ENCODE assay signal across 8 cellular contexts in genomic region chr1:226633541-226634155, GRCh38.
DNase-seq lines count a peak whose midpoint lies in the region; ATAC-seq and TF ChIP-seq lines count a peak whose summit lies in the region.

No MANE protein-coding gene starts in this region.

- TF ChIP-seq CTCF in KMS-11 (conservative IDR thresholded peaks at IDR 0.05; ENCODE audit: low read depth, low read length) (no peak), heart right ventricle (IDR thresholded peaks at IDR 0.05) (no peak), tibial nerve (IDR thresholded peaks at IDR 0.05) (no peak)

- ATAC-seq in activated CD8-positive, alpha-beta memory T cell treated with anti-CD3 and anti-CD28 coated beads, Interleukin-2, amount 10 ng/mL, durations not matched to agents 7 days and 5 days = no peak
- peak in 2 of 8 donors; percentile 3 to 6 for ATAC-seq in heart right ventricle

- H3K9ac ChIP-seq in KMS-11 = no peak overlapping the region

- peak overlapping the region; percentile 44; the same call in 1 of the 2 replicates for H2AFZ ChIP-seq in KMS-11 (ENCODE audit: low read depth)

- H3K4me3 ChIP-seq in KMS-11 (IDR thresholded peaks at IDR 0.05; ENCODE audit: insufficient read depth, low read depth, low read length) (no peak overlapping the region), heart right ventricle (no peak overlapping the region), tibial nerve (no peak overlapping the region)

- peak overlapping the region; percentile 100; the same call in 1 of the 2 replicates for H3K4me2 ChIP-seq in KMS-11

- H3K36me3 ChIP-seq in KMS-11 (ENCODE audit: insufficient read depth) (no peaks in the 10 kb centered on the region), heart right ventricle (peaks cover 0 to 77% (median under 1%) of the 10 kb centered on the region in 9 donors), tibial nerve (peaks cover 0 to 58% (median 0%) of the 10 kb centered on the region in 3 donors)

- no peak for TF ChIP-seq POLR2A in tibial nerve (IDR thresholded peaks at IDR 0.05)

- TF ChIP-seq EP300 in tibial nerve (IDR thresholded peaks at IDR 0.05) = no peak

- H3K27me3 ChIP-seq in KMS-11 (ENCODE audit: insufficient read depth, low read depth) = no peaks in the 10 kb centered on the region
- H3K27me3 ChIP-seq in heart right ventricle = no peaks in the 10 kb centered on the region
- no peaks in the 10 kb centered on the region for H3K27me3 ChIP-seq in tibial nerve

- CTCF ChIA-PET in activated CD8-positive, alpha-beta memory T cell treated with anti-CD3 and anti-CD28 coated beads, Interleukin-2, amount 10 ng/mL, durations not matched to agents 7 days and 5 days (lab: Charles Lee) = interaction anchor here (0.7 to 5.8 kb wide), 23 partner anchors 8 to 360 kb away, joined by 3 to 79 read pairs (median 4); no protein-coding TSS in a partner anchor

- H3K4me1 ChIP-seq in KMS-11 (ENCODE audit: low read depth, poor library complexity, severe bottlenecking) = peaks cover 32% of the 10 kb centered on the region
- peaks cover 7 to 63% (median 39%) of the 10 kb centered on the region in 9 donors for H3K4me1 ChIP-seq in heart right ventricle
- peaks cover 0 to 50% (median 29%) of the 10 kb centered on the region in 4 donors for H3K4me1 ChIP-seq in tibial nerve

- H3K9me3 Mint-ChIP-seq in activated CD8-positive, alpha-beta memory T cell treated with anti-CD3 and anti-CD28 coated beads, Interleukin-2, amount 10 ng/mL, durations not matched to agents 7 days and 5 days (ENCODE audit: low read depth) = no peaks in the 10 kb centered on the region

- H4K20me1 ChIP-seq in KMS-11 (ENCODE audit: insufficient read depth) = no peaks in the 10 kb centered on the region

- no peak overlapping the region for H3K4me3 Mint-ChIP-seq in activated CD8-positive, alpha-beta memory T cell treated with anti-CD3 and anti-CD28 coated beads, Interleukin-2, amount 10 ng/mL, durations not matched to agents 7 days and 5 days

- 49% methylated on average over 6 of the region's 6 CpGs for WGBS in heart right ventricle, 2 donors
- 38 to 72% methylated on average over 3 of the region's 6 CpGs for WGBS in tibial nerve, 2 donors

- H3K4me1 Mint-ChIP-seq in activated CD8-positive, alpha-beta memory T cell treated with anti-CD3 and anti-CD28 coated beads, Interleukin-2, amount 10 ng/mL, durations not matched to agents 7 days and 5 days = peaks cover 28% of the 10 kb centered on the region

- H3K27ac ChIP-seq in KMS-11 = no peak overlapping the region
- peak overlapping the region in 8 of 10 donors; percentile 11 to 71 (median 40) for H3K27ac ChIP-seq in heart right ventricle
- H3K27ac ChIP-seq in tibial nerve = peak overlapping the region; percentile 59 to 85 (median 72)

- no peaks in the 10 kb centered on the region for H3K27me3 Mint-ChIP-seq in activated CD8-positive, alpha-beta memory T cell treated with anti-CD3 and anti-CD28 coated beads, Interleukin-2, amount 10 ng/mL, durations not matched to agents 7 days and 5 days

- H3K27ac Mint-ChIP-seq in activated CD8-positive, alpha-beta memory T cell treated with anti-CD3 and anti-CD28 coated beads, Interleukin-2, amount 10 ng/mL, durations not matched to agents 7 days and 5 days = no peak overlapping the region

- intact Hi-C loops in heart right ventricle (cut with DNase I) = loop anchor here in 9 of 10 donors (1.0 to 10.0 kb wide), 10 partner anchors 51 to 811 kb away; partner anchors contain the start of gene ITPKB (in 1 of the 9)

- peaks cover 10% of the 10 kb centered on the region for H3K36me3 Mint-ChIP-seq in activated CD8-positive, alpha-beta memory T cell treated with anti-CD3 and anti-CD28 coated beads, Interleukin-2, amount 10 ng/mL, durations not matched to agents 7 days and 5 days

- peak; percentile 40 for DNase-seq in activated CD8-positive, alpha-beta memory T cell treated with anti-CD3 and anti-CD28 coated beads, Interleukin-2, amount 10 ng/mL, durations not matched to agents 7 days and 5 days
- DNase-seq in activated CD8-positive, alpha-beta memory T cell treated with anti-CD3 and anti-CD28 coated beads for 24 hours = no peak
- DNase-seq in heart right ventricle (no peak), tibial nerve (ENCODE audit: low spot score in 2 of 2) (no peak), COR-L47 (lab: John Stamatoyannopoulos, UW) (no peak), NCI-H748 (lab: John Stamatoyannopoulos, UW; ENCODE audit: unreplicated experiment) (no peak)
- no peak for DNase-seq in stimulated activated CD4-positive, alpha-beta T cell treated with anti-CD3 and anti-CD28 coated beads, Interleukin-2, amount 100 ng/mL, for 24 hours

- H3K79me2 ChIP-seq in KMS-11 (ENCODE audit: insufficient read depth, low read depth) = no peaks in the 10 kb centered on the region

- no peaks in the 10 kb centered on the region for H3K9me3 ChIP-seq in heart right ventricle
- no peaks in the 10 kb centered on the region for H3K9me3 ChIP-seq in tibial nerve
